1 cellular context compared by ENCODE assay signal in genomic region chr10:101225846-101226361, GRCh38.
TF ChIP-seq lines count a peak whose summit lies in the region.

No MANE protein-coding gene starts in this region.

TF ChIP-seq in WTC11, 78 proteins besides CTCF, POLR2A, EP300 and RAD21 (continued from another document):
- TF ChIP-seq PRDM15 (CRISPR knock-in tag; IDR thresholded peaks at IDR 0.05) (no peak), ETV6 (CRISPR knock-in tag; IDR thresholded peaks at IDR 0.05) (no peak), ZNF425 (CRISPR knock-in tag; conservative IDR thresholded peaks at IDR 0.05) (no peak), ZNF138 (CRISPR knock-in tag; conservative IDR thresholded peaks at IDR 0.05) (no peak), ZNF317 (CRISPR knock-in tag; IDR thresholded peaks at IDR 0.05; ENCODE audit: borderline replicate concordance, low read depth) (no peak), SOX15 (CRISPR knock-in tag; IDR thresholded peaks at IDR 0.05) (no peak), E2F1 (CRISPR knock-in tag; IDR thresholded peaks at IDR 0.05) (no peak), CREB1 (CRISPR knock-in tag; IDR thresholded peaks at IDR 0.05) (no peak), MYBL2 (CRISPR knock-in tag; IDR thresholded peaks at IDR 0.05) (no peak), EMX1 (CRISPR knock-in tag; IDR thresholded peaks at IDR 0.05) (no peak), MXD4 (CRISPR knock-in tag; IDR thresholded peaks at IDR 0.05; ENCODE audit: borderline replicate concordance) (no peak), SP1 (CRISPR knock-in tag; conservative IDR thresholded peaks at IDR 0.05) (no peak), CDX4 (CRISPR knock-in tag; IDR thresholded peaks at IDR 0.05; ENCODE audit: borderline replicate concordance) (no peak), JAZF1 (CRISPR knock-in tag; IDR thresholded peaks at IDR 0.05) (no peak), IRF2 (CRISPR knock-in tag; IDR thresholded peaks at IDR 0.05; ENCODE audit: borderline replicate concordance, low read depth) (no peak)
TF ChIP-seq in WTC11: peak in this region for 0.
